ENCODE assay signal across 1 cellular context in the genomic region with DNA sequence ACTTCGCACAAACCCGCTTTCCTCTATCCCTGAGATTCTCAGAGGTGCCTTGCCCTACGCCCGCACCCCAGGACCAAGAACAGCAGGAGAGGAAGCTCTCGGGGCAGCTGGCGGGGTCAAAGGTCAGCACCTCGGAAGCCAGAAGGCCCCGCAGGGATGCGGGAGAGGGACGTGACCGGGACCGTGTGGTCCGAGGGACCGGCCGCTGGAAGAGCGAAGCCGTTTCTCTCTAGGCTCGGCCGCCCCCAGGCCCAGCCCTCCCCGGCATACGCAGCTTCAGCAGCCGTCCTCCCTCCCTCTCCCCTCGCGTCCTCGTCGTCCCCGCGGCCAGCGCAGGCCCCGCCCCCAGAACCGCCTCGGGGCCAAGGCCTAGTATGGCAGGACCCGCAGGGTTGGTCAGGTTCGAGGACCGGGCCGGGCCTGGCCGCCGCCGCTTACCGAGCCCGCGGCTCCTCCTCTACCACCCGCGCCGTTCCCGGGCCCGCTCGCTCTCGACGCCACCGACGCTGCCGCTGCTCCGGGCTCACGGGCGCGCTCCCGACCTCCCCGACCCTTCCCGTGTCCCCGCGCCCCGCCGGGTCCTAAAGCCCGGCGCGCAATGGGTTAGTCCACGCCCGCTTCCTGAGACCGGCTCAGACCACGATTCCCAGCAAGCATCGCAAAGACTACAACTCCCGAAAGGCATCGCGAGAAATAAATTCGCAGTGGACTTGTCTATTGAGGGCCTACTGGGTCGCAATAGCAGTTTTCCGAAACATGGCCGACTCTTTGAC.
TF ChIP-seq lines count a peak whose summit lies in the region.

A gene with protein sequence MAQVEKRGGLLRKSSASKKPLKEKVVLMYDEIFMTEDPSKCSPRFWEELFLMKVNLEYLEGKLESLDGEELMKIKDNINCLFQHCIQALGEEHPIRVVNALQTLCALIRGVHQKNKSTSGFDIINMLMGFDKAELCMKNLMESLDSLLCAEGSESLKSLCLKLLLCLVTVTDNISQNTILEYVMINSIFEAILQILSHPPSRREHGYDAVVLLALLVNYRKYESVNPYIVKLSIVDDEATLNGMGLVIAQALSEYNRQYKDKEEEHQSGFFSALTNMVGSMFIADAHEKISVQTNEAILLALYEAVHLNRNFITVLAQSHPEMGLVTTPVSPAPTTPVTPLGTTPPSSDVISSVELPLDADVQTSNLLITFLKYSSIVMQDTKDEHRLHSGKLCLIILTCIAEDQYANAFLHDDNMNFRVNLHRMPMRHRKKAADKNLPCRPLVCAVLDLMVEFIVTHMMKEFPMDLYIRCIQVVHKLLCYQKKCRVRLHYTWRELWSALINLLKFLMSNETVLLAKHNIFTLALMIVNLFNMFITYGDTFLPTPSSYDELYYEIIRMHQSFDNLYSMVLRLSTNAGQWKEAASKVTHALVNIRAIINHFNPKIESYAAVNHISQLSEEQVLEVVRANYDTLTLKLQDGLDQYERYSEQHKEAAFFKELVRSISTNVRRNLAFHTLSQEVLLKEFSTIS (minus strand): TSS at position 527 of the 773 bp plus-strand sequence. CDS start 16,059 bp downstream, outside the sequence.

TF ChIP-seq in HepG2, 621 proteins besides CTCF, POLR2A, EP300 and RAD21 (continued from another document and continues in another):
- TF ChIP-seq, protein P1, sequence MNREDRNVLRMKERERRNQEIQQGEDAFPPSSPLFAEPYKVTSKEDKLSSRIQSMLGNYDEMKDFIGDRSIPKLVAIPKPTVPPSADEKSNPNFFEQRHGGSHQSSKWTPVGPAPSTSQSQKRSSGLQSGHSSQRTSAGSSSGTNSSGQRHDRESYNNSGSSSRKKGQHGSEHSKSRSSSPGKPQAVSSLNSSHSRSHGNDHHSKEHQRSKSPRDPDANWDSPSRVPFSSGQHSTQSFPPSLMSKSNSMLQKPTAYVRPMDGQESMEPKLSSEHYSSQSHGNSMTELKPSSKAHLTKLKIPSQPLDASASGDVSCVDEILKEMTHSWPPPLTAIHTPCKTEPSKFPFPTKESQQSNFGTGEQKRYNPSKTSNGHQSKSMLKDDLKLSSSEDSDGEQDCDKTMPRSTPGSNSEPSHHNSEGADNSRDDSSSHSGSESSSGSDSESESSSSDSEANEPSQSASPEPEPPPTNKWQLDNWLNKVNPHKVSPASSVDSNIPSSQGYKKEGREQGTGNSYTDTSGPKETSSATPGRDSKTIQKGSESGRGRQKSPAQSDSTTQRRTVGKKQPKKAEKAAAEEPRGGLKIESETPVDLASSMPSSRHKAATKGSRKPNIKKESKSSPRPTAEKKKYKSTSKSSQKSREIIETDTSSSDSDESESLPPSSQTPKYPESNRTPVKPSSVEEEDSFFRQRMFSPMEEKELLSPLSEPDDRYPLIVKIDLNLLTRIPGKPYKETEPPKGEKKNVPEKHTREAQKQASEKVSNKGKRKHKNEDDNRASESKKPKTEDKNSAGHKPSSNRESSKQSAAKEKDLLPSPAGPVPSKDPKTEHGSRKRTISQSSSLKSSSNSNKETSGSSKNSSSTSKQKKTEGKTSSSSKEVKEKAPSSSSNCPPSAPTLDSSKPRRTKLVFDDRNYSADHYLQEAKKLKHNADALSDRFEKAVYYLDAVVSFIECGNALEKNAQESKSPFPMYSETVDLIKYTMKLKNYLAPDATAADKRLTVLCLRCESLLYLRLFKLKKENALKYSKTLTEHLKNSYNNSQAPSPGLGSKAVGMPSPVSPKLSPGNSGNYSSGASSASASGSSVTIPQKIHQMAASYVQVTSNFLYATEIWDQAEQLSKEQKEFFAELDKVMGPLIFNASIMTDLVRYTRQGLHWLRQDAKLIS (CRISPR knock-in tag; IDR thresholded peaks at IDR 0.05), result no peak
- TF ChIP-seq BRCA1 (CRISPR knock-in tag; IDR thresholded peaks at IDR 0.05) (no peak), SNRNP70 (IDR thresholded peaks at IDR 0.05; ENCODE audit: low read depth, low read length) (no peak), FOXJ3 (CRISPR knock-in tag; IDR thresholded peaks at IDR 0.05; ENCODE audit: borderline replicate concordance) (no peak), ZFAT (CRISPR knock-in tag; conservative IDR thresholded peaks at IDR 0.05) (no peak), KDM2A (CRISPR knock-in tag; IDR thresholded peaks at IDR 0.05; ENCODE audit: borderline replicate concordance, low read depth) (peak; percentile 84; the same call in 1 of the 2 replicates), SP5 (CRISPR knock-in tag; IDR thresholded peaks at IDR 0.05; ENCODE audit: borderline replicate concordance, low read depth) (peak; percentile 54; the same call in 1 of the 2 replicates), ZNF709 (CRISPR knock-in tag; IDR thresholded peaks at IDR 0.05) (peak; percentile 75), ZNF143 (CRISPR knock-in tag; IDR thresholded peaks at IDR 0.05) (peak; percentile 98), PTBP1 (IDR thresholded peaks at IDR 0.05; ENCODE audit: low read depth, low read length, poor library complexity, severe bottlenecking) (no peak), ZNF274 (CRISPR knock-in tag; IDR thresholded peaks at IDR 0.05) (no peak), MED1 (CRISPR knock-in tag; IDR thresholded peaks at IDR 0.05) (peak; percentile 91), SIN3B (IDR thresholded peaks at IDR 0.05; ENCODE audit: low read length) (peak; percentile 31; the same call in 1 of the 2 replicates), KLF15 (CRISPR knock-in tag; IDR thresholded peaks at IDR 0.05; ENCODE audit: borderline replicate concordance) (no peak), MEIS1 (CRISPR knock-in tag; IDR thresholded peaks at IDR 0.05; ENCODE audit: borderline replicate concordance) (0 out of 2 replicates have a peak, but pooled peaks have one; percentile 25), ZFP1 (CRISPR knock-in tag; IDR thresholded peaks at IDR 0.05) (no peak), HDAC1 (CRISPR knock-in tag; IDR thresholded peaks at IDR 0.05) (peak; percentile 84), ZC3H4 (CRISPR knock-in tag; IDR thresholded peaks at IDR 0.05; ENCODE audit: borderline replicate concordance) (no peak), KDM5B (CRISPR knock-in tag; IDR thresholded peaks at IDR 0.05; ENCODE audit: borderline replicate concordance) (no peak; the same call in 1 of the 2 replicates), ZNF317 (CRISPR knock-in tag; IDR thresholded peaks at IDR 0.05) (no peak), KDM6A (CRISPR knock-in tag; IDR thresholded peaks at IDR 0.05; ENCODE audit: low read depth) (0 out of 2 replicates have a peak, but pooled peaks have one; percentile 7), TBP (CRISPR knock-in tag; IDR thresholded peaks at IDR 0.05) (0 out of 2 replicates have a peak, but pooled peaks have one; percentile 64), POLR2G (IDR thresholded peaks at IDR 0.05; ENCODE audit: low read depth, low read length) (peak; percentile 85), SIN3A (IDR thresholded peaks at IDR 0.05; ENCODE audit: borderline replicate concordance, low read depth, low read length) (peak; percentile 52; the same call in 1 of the 2 replicates), SP1 (IDR thresholded peaks at IDR 0.05) (no peak), SP1 (CRISPR knock-in tag; IDR thresholded peaks at IDR 0.05) (peak; percentile 76; the same call in 1 of the 2 replicates), ZNF75D (CRISPR knock-in tag; IDR thresholded peaks at IDR 0.05; ENCODE audit: borderline replicate concordance) (no peak), MIXL1 (CRISPR knock-in tag; IDR thresholded peaks at IDR 0.05) (peak; percentile 79), NONO (IDR thresholded peaks at IDR 0.05) (no peak), NONO (CRISPR knock-in tag; conservative IDR thresholded peaks at IDR 0.05) (peak; percentile 97), KLF13 (CRISPR knock-in tag; IDR thresholded peaks at IDR 0.05) (peak; percentile 95; the same call in 1 of the 2 replicates), ZNF556 (CRISPR knock-in tag; IDR thresholded peaks at IDR 0.05; ENCODE audit: borderline replicate concordance) (peak; percentile 92), PHF20 (CRISPR knock-in tag; IDR thresholded peaks at IDR 0.05) (peak; percentile 58), ZNF333 (CRISPR knock-in tag; IDR thresholded peaks at IDR 0.05; ENCODE audit: borderline replicate concordance) (no peak)
- TF ChIP-seq, protein P2, sequence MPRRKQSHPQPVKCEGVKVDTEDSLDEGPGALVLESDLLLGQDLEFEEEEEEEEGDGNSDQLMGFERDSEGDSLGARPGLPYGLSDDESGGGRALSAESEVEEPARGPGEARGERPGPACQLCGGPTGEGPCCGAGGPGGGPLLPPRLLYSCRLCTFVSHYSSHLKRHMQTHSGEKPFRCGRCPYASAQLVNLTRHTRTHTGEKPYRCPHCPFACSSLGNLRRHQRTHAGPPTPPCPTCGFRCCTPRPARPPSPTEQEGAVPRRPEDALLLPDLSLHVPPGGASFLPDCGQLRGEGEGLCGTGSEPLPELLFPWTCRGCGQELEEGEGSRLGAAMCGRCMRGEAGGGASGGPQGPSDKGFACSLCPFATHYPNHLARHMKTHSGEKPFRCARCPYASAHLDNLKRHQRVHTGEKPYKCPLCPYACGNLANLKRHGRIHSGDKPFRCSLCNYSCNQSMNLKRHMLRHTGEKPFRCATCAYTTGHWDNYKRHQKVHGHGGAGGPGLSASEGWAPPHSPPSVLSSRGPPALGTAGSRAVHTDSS (CRISPR knock-in tag; conservative IDR thresholded peaks at IDR 0.05), result peak; percentile 92; the same call in 1 of the 2 replicates
- TF ChIP-seq, protein P3, sequence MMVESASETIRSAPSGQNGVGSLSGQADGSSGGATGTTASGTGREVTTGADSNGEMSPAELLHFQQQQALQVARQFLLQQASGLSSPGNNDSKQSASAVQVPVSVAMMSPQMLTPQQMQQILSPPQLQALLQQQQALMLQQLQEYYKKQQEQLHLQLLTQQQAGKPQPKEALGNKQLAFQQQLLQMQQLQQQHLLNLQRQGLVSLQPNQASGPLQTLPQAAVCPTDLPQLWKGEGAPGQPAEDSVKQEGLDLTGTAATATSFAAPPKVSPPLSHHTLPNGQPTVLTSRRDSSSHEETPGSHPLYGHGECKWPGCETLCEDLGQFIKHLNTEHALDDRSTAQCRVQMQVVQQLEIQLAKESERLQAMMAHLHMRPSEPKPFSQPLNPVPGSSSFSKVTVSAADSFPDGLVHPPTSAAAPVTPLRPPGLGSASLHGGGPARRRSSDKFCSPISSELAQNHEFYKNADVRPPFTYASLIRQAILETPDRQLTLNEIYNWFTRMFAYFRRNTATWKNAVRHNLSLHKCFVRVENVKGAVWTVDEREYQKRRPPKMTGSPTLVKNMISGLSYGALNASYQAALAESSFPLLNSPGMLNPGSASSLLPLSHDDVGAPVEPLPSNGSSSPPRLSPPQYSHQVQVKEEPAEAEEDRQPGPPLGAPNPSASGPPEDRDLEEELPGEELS (CRISPR knock-in tag; IDR thresholded peaks at IDR 0.05), result no peak; the same call in 1 of the 2 replicates
- TF ChIP-seq, protein P4, sequence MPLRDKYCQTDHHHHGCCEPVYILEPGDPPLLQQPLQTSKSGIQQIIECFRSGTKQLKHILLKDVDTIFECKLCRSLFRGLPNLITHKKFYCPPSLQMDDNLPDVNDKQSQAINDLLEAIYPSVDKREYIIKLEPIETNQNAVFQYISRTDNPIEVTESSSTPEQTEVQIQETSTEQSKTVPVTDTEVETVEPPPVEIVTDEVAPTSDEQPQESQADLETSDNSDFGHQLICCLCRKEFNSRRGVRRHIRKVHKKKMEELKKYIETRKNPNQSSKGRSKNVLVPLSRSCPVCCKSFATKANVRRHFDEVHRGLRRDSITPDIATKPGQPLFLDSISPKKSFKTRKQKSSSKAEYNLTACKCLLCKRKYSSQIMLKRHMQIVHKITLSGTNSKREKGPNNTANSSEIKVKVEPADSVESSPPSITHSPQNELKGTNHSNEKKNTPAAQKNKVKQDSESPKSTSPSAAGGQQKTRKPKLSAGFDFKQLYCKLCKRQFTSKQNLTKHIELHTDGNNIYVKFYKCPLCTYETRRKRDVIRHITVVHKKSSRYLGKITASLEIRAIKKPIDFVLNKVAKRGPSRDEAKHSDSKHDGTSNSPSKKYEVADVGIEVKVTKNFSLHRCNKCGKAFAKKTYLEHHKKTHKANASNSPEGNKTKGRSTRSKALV (CRISPR knock-in tag; IDR thresholded peaks at IDR 0.05), result 0 out of 2 replicates have a peak, but pooled peaks have one; percentile 64
- TF ChIP-seq, protein P5, sequence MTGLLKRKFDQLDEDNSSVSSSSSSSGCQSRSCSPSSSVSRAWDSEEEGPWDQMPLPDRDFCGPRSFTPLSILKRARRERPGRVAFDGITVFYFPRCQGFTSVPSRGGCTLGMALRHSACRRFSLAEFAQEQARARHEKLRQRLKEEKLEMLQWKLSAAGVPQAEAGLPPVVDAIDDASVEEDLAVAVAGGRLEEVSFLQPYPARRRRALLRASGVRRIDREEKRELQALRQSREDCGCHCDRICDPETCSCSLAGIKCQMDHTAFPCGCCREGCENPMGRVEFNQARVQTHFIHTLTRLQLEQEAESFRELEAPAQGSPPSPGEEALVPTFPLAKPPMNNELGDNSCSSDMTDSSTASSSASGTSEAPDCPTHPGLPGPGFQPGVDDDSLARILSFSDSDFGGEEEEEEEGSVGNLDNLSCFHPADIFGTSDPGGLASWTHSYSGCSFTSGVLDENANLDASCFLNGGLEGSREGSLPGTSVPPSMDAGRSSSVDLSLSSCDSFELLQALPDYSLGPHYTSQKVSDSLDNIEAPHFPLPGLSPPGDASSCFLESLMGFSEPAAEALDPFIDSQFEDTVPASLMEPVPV (CRISPR knock-in tag; IDR thresholded peaks at IDR 0.05), result peak; percentile 82; the same call in 1 of the 2 replicates
- TF ChIP-seq, protein P6, sequence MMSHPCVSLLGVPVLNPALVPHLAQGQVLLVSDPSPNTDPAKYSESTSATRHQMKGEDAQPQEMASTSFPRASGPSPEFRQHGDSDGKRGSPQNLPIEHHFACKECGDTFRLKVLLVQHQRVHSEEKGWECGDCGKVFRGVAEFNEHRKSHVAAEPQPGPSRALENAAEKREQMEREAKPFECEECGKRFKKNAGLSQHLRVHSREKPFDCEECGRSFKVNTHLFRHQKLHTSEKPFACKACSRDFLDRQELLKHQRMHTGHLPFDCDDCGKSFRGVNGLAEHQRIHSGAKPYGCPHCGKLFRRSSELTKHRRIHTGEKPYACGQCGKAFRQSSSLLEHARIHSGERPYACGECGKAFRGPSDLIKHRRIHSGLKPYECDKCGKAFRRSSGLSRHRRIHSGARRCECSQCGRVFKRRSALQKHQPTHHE (CRISPR knock-in tag; IDR thresholded peaks at IDR 0.05; ENCODE audit: borderline replicate concordance), result no peak
- TF ChIP-seq, protein P7, sequence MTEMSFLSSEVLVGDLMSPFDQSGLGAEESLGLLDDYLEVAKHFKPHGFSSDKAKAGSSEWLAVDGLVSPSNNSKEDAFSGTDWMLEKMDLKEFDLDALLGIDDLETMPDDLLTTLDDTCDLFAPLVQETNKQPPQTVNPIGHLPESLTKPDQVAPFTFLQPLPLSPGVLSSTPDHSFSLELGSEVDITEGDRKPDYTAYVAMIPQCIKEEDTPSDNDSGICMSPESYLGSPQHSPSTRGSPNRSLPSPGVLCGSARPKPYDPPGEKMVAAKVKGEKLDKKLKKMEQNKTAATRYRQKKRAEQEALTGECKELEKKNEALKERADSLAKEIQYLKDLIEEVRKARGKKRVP (CRISPR knock-in tag; IDR thresholded peaks at IDR 0.05), result peak in 1 of 2 experiments; percentile 56; a peak in 1 of 4 replicates
- TF ChIP-seq, protein P8, sequence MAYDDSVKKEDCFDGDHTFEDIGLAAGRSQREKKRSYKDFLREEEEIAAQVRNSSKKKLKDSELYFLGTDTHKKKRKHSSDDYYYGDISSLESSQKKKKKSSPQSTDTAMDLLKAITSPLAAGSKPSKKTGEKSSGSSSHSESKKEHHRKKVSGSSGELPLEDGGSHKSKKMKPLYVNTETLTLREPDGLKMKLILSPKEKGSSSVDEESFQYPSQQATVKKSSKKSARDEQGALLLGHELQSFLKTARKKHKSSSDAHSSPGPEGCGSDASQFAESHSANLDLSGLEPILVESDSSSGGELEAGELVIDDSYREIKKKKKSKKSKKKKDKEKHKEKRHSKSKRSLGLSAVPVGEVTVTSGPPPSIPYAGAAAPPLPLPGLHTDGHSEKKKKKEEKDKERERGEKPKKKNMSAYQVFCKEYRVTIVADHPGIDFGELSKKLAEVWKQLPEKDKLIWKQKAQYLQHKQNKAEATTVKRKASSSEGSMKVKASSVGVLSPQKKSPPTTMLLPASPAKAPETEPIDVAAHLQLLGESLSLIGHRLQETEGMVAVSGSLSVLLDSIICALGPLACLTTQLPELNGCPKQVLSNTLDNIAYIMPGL (CRISPR knock-in tag; IDR thresholded peaks at IDR 0.05; ENCODE audit: borderline replicate concordance in 1 of 2, low read depth in 1 of 2), result peak; percentile 83 to 92
